Comparison of ENCODE assay signal across 13 cellular contexts in genomic region chr2:71513096-71513495, GRCh38. TPM values are rescaled to one million over a fixed set of nuclear protein-coding genes. Genes with fewer than 3 reads are reported as not detected.
DNase-seq lines count a peak whose midpoint lies in the region; ATAC-seq and TF ChIP-seq lines count a peak whose summit lies in the region.
"Had no signal": no experiment of that assay in that cellular context is flagged by ENCODE, and none has a peak within 500 bp of the region (broad histone marks: within the 10 kb centered on the region; RNA-seq: fewer than 3 reads in every experiment).

No MANE protein-coding gene starts in this region.

- H3K4me1 Mint-ChIP-seq in stimulated activated naive CD8-positive, alpha-beta T cell treated with anti-CD3 and anti-CD28 coated beads, Interleukin-15, amount 100 ng/mL, for 72 hours = no peaks in the 10 kb centered on the region
- H3K4me1 Mint-ChIP-seq in osteocyte (ENCODE audit: unreplicated experiment) = peaks cover 2% of the 10 kb centered on the region
- H3K4me1 Mint-ChIP-seq: GM23338 had no signal

- peaks cover 8% of the 10 kb centered on the region; the same call in 1 of the 2 replicates for H3K27me3 ChIP-seq in HAP-1 (ENCODE audit: low read depth)
- H3K27me3 ChIP-seq: BLaER1 treated with 17β-estradiol and CSF1 and Interleukin-3, amounts not matched to agents 10 nM and 100 nM had no signal

- no peak overlapping the region for H3K4me3 ChIP-seq in HAP-1
- H3K4me3 ChIP-seq: BLaER1 treated with 17β-estradiol and CSF1 and Interleukin-3, amounts not matched to agents 10 nM and 100 nM; GM23338 had no signal

- peaks cover 17% of the 10 kb centered on the region for H3K27me3 Mint-ChIP-seq in stimulated activated naive CD8-positive, alpha-beta T cell treated with anti-CD3 and anti-CD28 coated beads, Interleukin-15, amount 100 ng/mL, for 72 hours
- no peaks in the 10 kb centered on the region for H3K27me3 Mint-ChIP-seq in osteocyte (ENCODE audit: unreplicated experiment)

- no peaks in the 10 kb centered on the region for H3K9me3 Mint-ChIP-seq in stimulated activated naive CD8-positive, alpha-beta T cell treated with anti-CD3 and anti-CD28 coated beads, Interleukin-15, amount 100 ng/mL, for 72 hours
- H3K9me3 Mint-ChIP-seq in osteocyte (ENCODE audit: unreplicated experiment) = no peaks in the 10 kb centered on the region
- H3K9me3 Mint-ChIP-seq: CD8-positive, alpha-beta T cell; GM23338 had no signal

- no peak for DNase-seq in stimulated activated naive CD8-positive, alpha-beta T cell treated with anti-CD3 and anti-CD28 coated beads, Interleukin-15, amount 100 ng/mL, for 72 hours
- no peak for DNase-seq in stimulated activated naive CD8-positive, alpha-beta T cell treated with anti-CD3 and anti-CD28 coated beads, Interleukin-15, Interleukin-2, amounts not matched to agents 100 U/mL and 50 U/mL, for 24 hours
- DNase-seq in left kidney (ENCODE audit: low read depth, low spot score) (peak; percentile 35), osteocyte (ENCODE audit: extremely low spot score, unreplicated experiment) (peak; percentile 82), NAMALWA (ENCODE audit: low spot score) (no peak), HAP-1 (ENCODE audit: low spot score in 2 of 2) (no peak)
- DNase-seq in effector CD8-positive, alpha-beta T cell (lab: John Stamatoyannopoulos, UW) = no peak
- DNase-seq: Calu3; CD8-positive, alpha-beta T cell; DMS79 treated with DMSO at 0.1 percent for 48 hours had no signal

- H3K36me3 Mint-ChIP-seq in osteocyte (ENCODE audit: unreplicated experiment) = peaks cover 17% of the 10 kb centered on the region
- H3K36me3 Mint-ChIP-seq: CD8-positive, alpha-beta T cell had no signal

- in situ Hi-C loops in HAP-1 (cut with MboI; ENCODE audit: low sequenced_read_pairs) = no loop called here

- no peaks in the 10 kb centered on the region for H3K9me3 ChIP-seq in HAP-1
- H3K9me3 ChIP-seq: BLaER1 treated with 17β-estradiol and CSF1 and Interleukin-3, amounts not matched to agents 10 nM and 100 nM had no signal

- H3K27ac Mint-ChIP-seq in stimulated activated naive CD8-positive, alpha-beta T cell treated with anti-CD3 and anti-CD28 coated beads, Interleukin-15, amount 100 ng/mL, for 72 hours = no peak overlapping the region
- no peak overlapping the region for H3K27ac Mint-ChIP-seq in osteocyte (ENCODE audit: unreplicated experiment)
- H3K27ac Mint-ChIP-seq: B cell; CD8-positive, alpha-beta T cell; GM23338 had no signal

- no peaks in the 10 kb centered on the region for H3K36me3 ChIP-seq in HAP-1 (replicated peaks)

- no peak overlapping the region for H3K4me3 Mint-ChIP-seq in stimulated activated naive CD8-positive, alpha-beta T cell treated with anti-CD3 and anti-CD28 coated beads, Interleukin-15, amount 100 ng/mL, for 72 hours
- no peak overlapping the region for H3K4me3 Mint-ChIP-seq in osteocyte (ENCODE audit: unreplicated experiment)
- H3K4me3 Mint-ChIP-seq: B cell; CD8-positive, alpha-beta T cell; GM23338 had no signal

- peak; percentile 32 for ATAC-seq in stimulated activated naive CD8-positive, alpha-beta T cell treated with anti-CD3 and anti-CD28 coated beads, Interleukin-15, amount 100 ng/mL, for 72 hours
- no peak for ATAC-seq in stimulated activated naive CD8-positive, alpha-beta T cell treated with anti-CD3 and anti-CD28 coated beads, Interleukin-15, Interleukin-2, amounts not matched to agents 100 U/mL and 50 U/mL, for 24 hours
- ATAC-seq: CD8-positive, alpha-beta T cell; GM23338 had no signal

- no peaks in the 10 kb centered on the region for H3K4me1 ChIP-seq in HAP-1

- no peak for TF ChIP-seq CTCF in osteocyte (IDR thresholded peaks at IDR 0.05)

RNA-seq across cellular contexts. Expression of gene DYSF, which starts 59.7 kb away (rescaled TPM):
- total RNA-seq in osteocyte = 68.8 and 72.0 TPM in 2 replicates

Comparison
In these comparisons a context has a peak if more than half of its experiments do, and no peak if none do; other contexts are left out.
1. DNase-seq: peak in left kidney (single experiment) and osteocyte (single experiment); none in stimulated activated naive CD8-positive, alpha-beta T cell treated with anti-CD3 and anti-CD28 coated beads, Interleukin-15, amount 100 ng/mL, for 72 hours (0 of 2), stimulated activated naive CD8-positive, alpha-beta T cell treated with anti-CD3 and anti-CD28 coated beads, Interleukin-15, Interleukin-2, amounts not matched to agents 100 U/mL and 50 U/mL, for 24 hours (single experiment), effector CD8-positive, alpha-beta T cell (single experiment), NAMALWA (single experiment) and HAP-1 (0 of 2).